18 cellular contexts compared by ENCODE assay signal in the genomic region with DNA sequence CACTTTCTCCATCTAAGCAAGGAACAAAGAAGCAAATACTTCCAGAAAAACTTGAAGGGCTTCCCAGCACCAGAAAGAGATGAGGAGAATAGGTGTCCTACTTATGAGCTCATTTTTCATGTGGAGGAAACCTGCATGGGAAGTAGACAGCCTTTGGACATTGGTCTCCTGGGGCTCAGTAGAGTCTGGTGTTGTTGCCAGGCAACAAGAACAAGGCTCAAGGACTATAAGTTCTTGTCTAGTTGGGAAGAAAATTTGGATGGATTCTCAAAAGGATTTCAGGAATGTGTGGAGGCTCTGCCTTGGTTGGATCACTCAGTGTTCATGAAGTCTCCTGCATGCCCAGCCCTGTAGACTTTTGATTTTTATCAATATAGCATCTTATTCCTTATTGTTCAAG.
DNase-seq lines count a peak whose midpoint lies in the region; ATAC-seq, FAIRE-seq and TF ChIP-seq lines count a peak whose summit lies in the region.
"Had no signal": no experiment of that assay in that cellular context is flagged by ENCODE, and none has a peak within 500 bp of the region (broad histone marks: within the 10 kb centered on the region; RNA-seq: fewer than 3 reads in every experiment).

No MANE protein-coding gene starts in this region.

- H3K4me2 ChIP-seq in keratinocyte (ENCODE audit: control insufficient read depth, extremely low read depth, insufficient read depth, low read depth, low read length): no peak overlapping the region

- no peaks in the 10 kb centered on the region for H3K9me3 ChIP-seq in keratinocyte (ENCODE audit: control insufficient read depth, low read depth, low read length)
- H3K9me3 ChIP-seq in subcutaneous abdominal adipose tissue (ENCODE audit: control insufficient read depth in 5 of 5, low read length in 5 of 5): no peaks in the 10 kb centered on the region
- no peaks in the 10 kb centered on the region for H3K9me3 ChIP-seq in BE2C

- H3K27ac ChIP-seq in brain microvascular endothelial cell: peak overlapping the region; percentile 23
- H3K27ac ChIP-seq in keratinocyte (ENCODE audit: control insufficient read depth, insufficient read depth, low read length): no peak overlapping the region
- H3K27ac ChIP-seq in subcutaneous abdominal adipose tissue (ENCODE audit: low read depth, low read length): peak overlapping the region; percentile 24
- H3K27ac ChIP-seq: 22Rv1 had no signal

- H3K79me2 ChIP-seq in keratinocyte (ENCODE audit: control insufficient read depth, insufficient read depth, low read length): peaks cover 5% of the 10 kb centered on the region

- no peak overlapping the region for H3K4me3 Mint-ChIP-seq in activated CD4-positive, alpha-beta T cell treated with anti-CD3 and anti-CD28 coated beads, Interleukin-2, amount 10 ng/mL, durations not matched to agents 7 days and 5 days
- H3K4me3 Mint-ChIP-seq: activated CD4-positive, alpha-beta memory T cell treated with anti-CD3 and anti-CD28 coated beads for 36 hours; activated naive CD8-positive, alpha-beta T cell treated with anti-CD3 and anti-CD28 coated beads, Interleukin-2, amount 10 ng/mL, durations not matched to agents 7 days and 5 days; activated T-cell treated with anti-CD3 and anti-CD28 coated beads, Interleukin-2, amount 50 U/mL, for 72 hours; CD4-positive, CD25-positive, alpha-beta regulatory T cell had no signal

- POLR2A ChIA-PET in activated CD4-positive, alpha-beta T cell treated with anti-CD3 and anti-CD28 coated beads, Interleukin-2, amount 10 ng/mL, durations not matched to agents 7 days and 5 days (lab: Charles Lee): no interaction called here

- H3K36me3 ChIP-seq in brain microvascular endothelial cell (replicated peaks): no peaks in the 10 kb centered on the region
- H3K36me3 ChIP-seq in keratinocyte (ENCODE audit: control insufficient read depth in 2 of 2, extremely low read depth in 1 of 2, insufficient read depth in 2 of 2, low read length in 2 of 2): no peaks in the 10 kb centered on the region
- no peaks in the 10 kb centered on the region for H3K36me3 ChIP-seq in subcutaneous abdominal adipose tissue (ENCODE audit: control insufficient read depth in 5 of 5, insufficient read depth in 5 of 5, low read length in 5 of 5)
- H3K36me3 ChIP-seq in BE2C: no peaks in the 10 kb centered on the region

- H3K27me3 Mint-ChIP-seq in activated CD4-positive, alpha-beta T cell treated with anti-CD3 and anti-CD28 coated beads, Interleukin-2, amount 10 ng/mL, durations not matched to agents 7 days and 5 days: no peaks in the 10 kb centered on the region
- H3K27me3 Mint-ChIP-seq: activated CD4-positive, alpha-beta memory T cell treated with anti-CD3 and anti-CD28 coated beads for 36 hours; activated naive CD8-positive, alpha-beta T cell treated with anti-CD3 and anti-CD28 coated beads, Interleukin-2, amount 10 ng/mL, durations not matched to agents 7 days and 5 days; CD4-positive, CD25-positive, alpha-beta regulatory T cell had no signal

- in situ Hi-C loops in brain microvascular endothelial cell (cut with HindIII; ENCODE audit: low pct_ligation_motif_present, low sequenced_read_pairs): no loop called here

- H3K36me3 Mint-ChIP-seq in activated CD4-positive, alpha-beta T cell treated with anti-CD3 and anti-CD28 coated beads, Interleukin-2, amount 10 ng/mL, durations not matched to agents 7 days and 5 days (ENCODE audit: low read depth): peaks cover 3% of the 10 kb centered on the region
- H3K36me3 Mint-ChIP-seq: activated CD4-positive, alpha-beta memory T cell treated with anti-CD3 and anti-CD28 coated beads for 36 hours had no signal

- no peaks in the 10 kb centered on the region for H3K9me1 ChIP-seq in keratinocyte (ENCODE audit: control insufficient read depth, extremely low read depth, insufficient read depth, low read length)

- dilution Hi-C loops in keratinocyte (cut with MboI; ENCODE audit: extremely low pct_ligation_motif_present, low sequenced_read_pairs): no loop called here

- H2AFZ ChIP-seq in keratinocyte (ENCODE audit: control insufficient read depth, low read length): no peak overlapping the region

- peak; percentile 64 for FAIRE-seq in keratinocyte (lab: Jason Lieb, UNC)
- FAIRE-seq: GM12878 had no signal

- no peaks in the 10 kb centered on the region for H3K27me3 ChIP-seq in brain microvascular endothelial cell (replicated peaks)
- H3K27me3 ChIP-seq in keratinocyte (ENCODE audit: control insufficient read depth, extremely low read depth, insufficient read depth, low read length): no peaks in the 10 kb centered on the region
- no peaks in the 10 kb centered on the region for H3K27me3 ChIP-seq in subcutaneous abdominal adipose tissue (ENCODE audit: control insufficient read depth in 5 of 5, insufficient read depth in 4 of 5, low read length in 5 of 5)
- H3K27me3 ChIP-seq in BE2C: no peaks in the 10 kb centered on the region

- H4K20me1 ChIP-seq in keratinocyte (ENCODE audit: control insufficient read depth, extremely low read depth, insufficient read depth, low read length): no peaks in the 10 kb centered on the region

- CTCF ChIA-PET in activated CD4-positive, alpha-beta T cell treated with anti-CD3 and anti-CD28 coated beads, Interleukin-2, amount 10 ng/mL, durations not matched to agents 7 days and 5 days (lab: Charles Lee): no interaction called here

- ATAC-seq in HG02970 (IDR thresholded peaks at IDR 0.05; ENCODE audit: low FRiP score, unreplicated experiment): no peak
- ATAC-seq: activated T-cell treated with anti-CD3 and anti-CD28 coated beads, Interleukin-2, amount 50 U/mL, for 72 hours; esophagus mucosa; GM12878 had no signal

- peak; percentile 15 for DNase-seq in DMS 273 (lab: John Stamatoyannopoulos, UW; ENCODE audit: unreplicated experiment)
- DNase-seq in DMS 273 treated with DMSO at 0.1 percent for 48 hours (lab: John Stamatoyannopoulos, UW): no peak
- peak; percentile 33 for DNase-seq in brain microvascular endothelial cell
- DNase-seq in keratinocyte (ENCODE audit: low read depth, low spot score): no peak
- DNase-seq in BE2C: no peak
- no peak for DNase-seq in activated CD4-positive, alpha-beta T cell treated with anti-CD3 and anti-CD28 coated beads, Interleukin-2, amount 10 ng/mL, durations not matched to agents 7 days and 5 days
- DNase-seq: activated CD4-positive, alpha-beta memory T cell treated with anti-CD3 and anti-CD28 coated beads for 36 hours; activated naive CD8-positive, alpha-beta T cell treated with anti-CD3 and anti-CD28 coated beads, Interleukin-2, amount 10 ng/mL, durations not matched to agents 7 days and 5 days; activated T-cell treated with anti-CD3 and anti-CD28 coated beads, Interleukin-2, amount 50 U/mL, for 72 hours; CD4-positive, CD25-positive, alpha-beta regulatory T cell; H7; NCI-H2081 treated with DMSO at 0.1 percent for 48 hours; stimulated activated CD4-positive, alpha-beta T cell treated with anti-CD3 and anti-CD28 coated beads, Interleukin-12 subunit alpha, Interleukin-12 subunit beta, amount 100 ng/mL, for 4 hours had no signal

- no peaks in the 10 kb centered on the region for H3K9me3 Mint-ChIP-seq in activated CD4-positive, alpha-beta T cell treated with anti-CD3 and anti-CD28 coated beads, Interleukin-2, amount 10 ng/mL, durations not matched to agents 7 days and 5 days
- H3K9me3 Mint-ChIP-seq: activated CD4-positive, alpha-beta memory T cell treated with anti-CD3 and anti-CD28 coated beads for 36 hours; activated naive CD8-positive, alpha-beta T cell treated with anti-CD3 and anti-CD28 coated beads, Interleukin-2, amount 10 ng/mL, durations not matched to agents 7 days and 5 days had no signal

- no peak overlapping the region for H3K4me3 ChIP-seq in brain microvascular endothelial cell (ENCODE audit: low read depth, low read length)
- H3K4me3 ChIP-seq in keratinocyte (ENCODE audit: control insufficient read depth in 2 of 3, extremely low read depth in 1 of 3, insufficient read depth in 2 of 3, low read depth in 1 of 3, low read length in 3 of 3): no peak overlapping the region
- H3K4me3 ChIP-seq in subcutaneous abdominal adipose tissue (ENCODE audit: low read depth in 1 of 5, low read length in 5 of 5): no peak overlapping the region
- H3K4me3 ChIP-seq in BE2C (ENCODE audit: low read depth, low read length): no peak overlapping the region
- H3K4me3 ChIP-seq: GM12878 had no signal

- H3K4me1 Mint-ChIP-seq in activated CD4-positive, alpha-beta T cell treated with anti-CD3 and anti-CD28 coated beads, Interleukin-2, amount 10 ng/mL, durations not matched to agents 7 days and 5 days: no peaks in the 10 kb centered on the region
- H3K4me1 Mint-ChIP-seq: activated naive CD8-positive, alpha-beta T cell treated with anti-CD3 and anti-CD28 coated beads, Interleukin-2, amount 10 ng/mL, durations not matched to agents 7 days and 5 days had no signal

- H3K9ac ChIP-seq in keratinocyte (ENCODE audit: control insufficient read depth, extremely low read depth, insufficient read depth, low read length) (no peak overlapping the region), subcutaneous abdominal adipose tissue (ENCODE audit: low read length in 5 of 5) (no peak overlapping the region)

- H3K4me1 ChIP-seq in keratinocyte (ENCODE audit: control insufficient read depth, extremely low read depth, insufficient read depth, low read length): peaks cover 45% of the 10 kb centered on the region
- H3K4me1 ChIP-seq in subcutaneous abdominal adipose tissue (ENCODE audit: control insufficient read depth in 5 of 5, insufficient read depth in 5 of 5, low read length in 5 of 5): peaks cover 5 to 52% (median 41%) of the 10 kb centered on the region in 5 donors
- H3K4me1 ChIP-seq in BE2C: peaks cover 32% of the 10 kb centered on the region

- H3K27ac Mint-ChIP-seq in activated CD4-positive, alpha-beta T cell treated with anti-CD3 and anti-CD28 coated beads, Interleukin-2, amount 10 ng/mL, durations not matched to agents 7 days and 5 days: no peak overlapping the region
- H3K27ac Mint-ChIP-seq: activated CD4-positive, alpha-beta memory T cell treated with anti-CD3 and anti-CD28 coated beads for 36 hours; activated naive CD8-positive, alpha-beta T cell treated with anti-CD3 and anti-CD28 coated beads, Interleukin-2, amount 10 ng/mL, durations not matched to agents 7 days and 5 days; activated T-cell treated with anti-CD3 and anti-CD28 coated beads, Interleukin-2, amount 50 U/mL, for 72 hours had no signal

- TF ChIP-seq CTCF in brain microvascular endothelial cell (IDR thresholded peaks at IDR 0.05; ENCODE audit: low read depth, low read length, missing control alignments): no peak
- no peak for TF ChIP-seq CTCF in keratinocyte (optimal IDR thresholded peaks at IDR 0.05 in 1 of 3, IDR thresholded peaks at IDR 0.05 in 1 of 3, conservative IDR thresholded peaks at IDR 0.05 in 1 of 3; ENCODE audit: extremely low read depth in 1 of 3, insufficient read depth in 2 of 3, low read length in 3 of 3)
- TF ChIP-seq CTCF in BE2C (IDR thresholded peaks at IDR 0.05; ENCODE audit: low read depth, low read length): no peak

Comparison
In these comparisons a context has a peak if more than half of its experiments do, and no peak if none do; other contexts are left out.
1. DNase-seq: peak in DMS 273 (single experiment) and brain microvascular endothelial cell (single experiment); none in DMS 273 treated with DMSO at 0.1 percent for 48 hours (single experiment), keratinocyte (single experiment), BE2C (single experiment) and activated CD4-positive, alpha-beta T cell treated with anti-CD3 and anti-CD28 coated beads, Interleukin-2, amount 10 ng/mL, durations not matched to agents 7 days and 5 days (single experiment).